ENCODE assay signal across 8 cellular contexts in genomic region chr7:33903770-33904679, GRCh38. TPM values are rescaled to one million over a fixed set of nuclear protein-coding genes. Genes with fewer than 3 reads are reported as not detected.
A peak's percentile ranks its signal among the peaks of the same experiment; 100 is the strongest.
DNase-seq lines count a peak whose midpoint lies in the region; ATAC-seq lines count a peak whose summit lies in the region.

No MANE protein-coding gene starts in this region.

- peaks cover 43% of the 10 kb centered on the region for H3K27me3 ChIP-seq in neuron (ENCODE audit: insufficient read depth, low read length)

- H3K36me3 ChIP-seq in neuron (ENCODE audit: insufficient read depth, low read length), result no peaks in the 10 kb centered on the region

- no peak overlapping the region for H3K27ac Mint-ChIP-seq in activated T-helper 1 cell treated with anti-CD3 and anti-CD28 coated beads, Interleukin-12 subunit alpha, Interleukin-12 subunit beta, Interleukin-2, Interleukin-4 antibody, amounts not matched to agents 30 ng/mL and 10 ng/mL and 1 ng/mL, durations not matched to agents 14 hours and 24 hours and 36 hours

- peaks cover 7% of the 10 kb centered on the region for H3K4me1 ChIP-seq in neuron (ENCODE audit: insufficient read depth, low read length)

- ATAC-seq in HG03280 (IDR thresholded peaks at IDR 0.05; ENCODE audit: unreplicated experiment), result no peak
- no peak for ATAC-seq in GM19463 (IDR thresholded peaks at IDR 0.05; ENCODE audit: unreplicated experiment)
- no peak for ATAC-seq in GM21786 (IDR thresholded peaks at IDR 0.05; ENCODE audit: unreplicated experiment)

- intact Hi-C loops in activated T-helper 1 cell treated with anti-CD3 and anti-CD28 coated beads, Interleukin-12 subunit alpha, Interleukin-12 subunit beta, Interleukin-2, Interleukin-4 antibody, amounts not matched to agents 30 ng/mL and 10 ng/mL and 1 ng/mL, durations not matched to agents 14 hours and 24 hours and 36 hours (cut with micrococcal nuclease), result no loop called here
- intact Hi-C loops in head of caudate nucleus (cut with DNase I), result no loop called here

- peak overlapping the region; percentile 53 for H3K4me3 Mint-ChIP-seq in activated T-helper 1 cell treated with anti-CD3 and anti-CD28 coated beads, Interleukin-12 subunit alpha, Interleukin-12 subunit beta, Interleukin-2, Interleukin-4 antibody, amounts not matched to agents 30 ng/mL and 10 ng/mL and 1 ng/mL, durations not matched to agents 14 hours and 24 hours and 36 hours

- H3K9me3 Mint-ChIP-seq in activated T-helper 1 cell treated with anti-CD3 and anti-CD28 coated beads, Interleukin-12 subunit alpha, Interleukin-12 subunit beta, Interleukin-2, Interleukin-4 antibody, amounts not matched to agents 30 ng/mL and 10 ng/mL and 1 ng/mL, durations not matched to agents 14 hours and 24 hours and 36 hours, result no peaks in the 10 kb centered on the region

- no peaks in the 10 kb centered on the region for H3K36me3 Mint-ChIP-seq in activated T-helper 1 cell treated with anti-CD3 and anti-CD28 coated beads, Interleukin-12 subunit alpha, Interleukin-12 subunit beta, Interleukin-2, Interleukin-4 antibody, amounts not matched to agents 30 ng/mL and 10 ng/mL and 1 ng/mL, durations not matched to agents 14 hours and 24 hours and 36 hours (ENCODE audit: low read depth)

- H3K27me3 Mint-ChIP-seq in activated T-helper 1 cell treated with anti-CD3 and anti-CD28 coated beads, Interleukin-12 subunit alpha, Interleukin-12 subunit beta, Interleukin-2, Interleukin-4 antibody, amounts not matched to agents 30 ng/mL and 10 ng/mL and 1 ng/mL, durations not matched to agents 14 hours and 24 hours and 36 hours (ENCODE audit: insufficient read depth), result peaks cover 55% of the 10 kb centered on the region

- H2AFZ ChIP-seq in neuron (ENCODE audit: low read depth, low read length), result peak overlapping the region; percentile 97

- H3K4me1 Mint-ChIP-seq in activated T-helper 1 cell treated with anti-CD3 and anti-CD28 coated beads, Interleukin-12 subunit alpha, Interleukin-12 subunit beta, Interleukin-2, Interleukin-4 antibody, amounts not matched to agents 30 ng/mL and 10 ng/mL and 1 ng/mL, durations not matched to agents 14 hours and 24 hours and 36 hours (ENCODE audit: low read depth), result peaks cover 8% of the 10 kb centered on the region

- DNase-seq in ELF-1 (ENCODE audit: low read depth, low spot score) (peak; percentile 72), HK-2 (ENCODE audit: unreplicated experiment) (peak; percentile 22), head of caudate nucleus (peak; percentile 52 to 94 (median 81))
- no peak for DNase-seq in activated T-helper 1 cell treated with anti-CD3 and anti-CD28 coated beads, Interleukin-12 subunit alpha, Interleukin-12 subunit beta, Interleukin-2, Interleukin-4 antibody, amounts not matched to agents 30 ng/mL and 10 ng/mL and 1 ng/mL, durations not matched to agents 14 hours and 24 hours and 36 hours (ENCODE audit: low spot score)

- H3K4me3 ChIP-seq in neuron (ENCODE audit: low read length), result peak overlapping the region; percentile 42

- H3K9me3 ChIP-seq in neuron (ENCODE audit: low read length), result no peaks in the 10 kb centered on the region

RNA-seq across cellular contexts. Expression of gene BMPER, which starts 1.3 kb away (rescaled TPM):
- not detected in 2 replicates for total RNA-seq in activated T-helper 1 cell treated with anti-CD3 and anti-CD28 coated beads, Interleukin-12 subunit alpha, Interleukin-12 subunit beta, Interleukin-2, Interleukin-4 antibody, amounts not matched to agents 30 ng/mL and 10 ng/mL and 1 ng/mL, durations not matched to agents 14 hours and 24 hours and 36 hours
